In the genomic region with DNA sequence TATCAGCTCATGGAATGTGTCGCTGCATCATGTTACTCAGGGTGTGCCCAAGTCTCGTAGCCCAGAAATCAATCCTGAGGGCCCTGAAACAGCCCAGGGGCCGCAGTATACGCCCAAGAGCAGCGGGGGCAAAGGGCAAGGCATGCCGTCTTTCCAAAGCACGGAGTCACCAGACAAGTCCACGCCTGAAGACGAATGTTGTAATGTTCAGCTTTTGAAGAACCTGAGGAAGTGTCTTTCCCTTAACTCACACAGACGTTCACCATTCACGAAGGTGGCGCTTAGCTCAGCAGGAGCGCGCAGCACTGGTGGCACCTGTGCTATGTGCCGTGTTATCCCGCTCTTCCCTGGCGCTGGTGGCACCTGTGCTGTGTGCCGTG, we compare ENCODE assay signal across 13 cellular contexts. TPM values are rescaled to one million over a fixed set of nuclear protein-coding genes. Genes with fewer than 3 reads are reported as not detected.
DNase-seq lines count a peak whose midpoint lies in the region; ATAC-seq and TF ChIP-seq lines count a peak whose summit lies in the region.
"Had no signal": no experiment of that assay in that cellular context is flagged by ENCODE, and none has a peak within 500 bp of the region (broad histone marks: within the 10 kb centered on the region; RNA-seq: fewer than 3 reads in every experiment).

No MANE protein-coding gene starts in this region.

- peak overlapping the region; percentile 95 for H3K14ac ChIP-seq in neuronal stem cell (ENCODE audit: low read length)

- H3K9ac ChIP-seq in neuronal stem cell (ENCODE audit: low read depth, low read length, poor library complexity): peak overlapping the region; percentile 63

- H2BK5ac ChIP-seq in neuronal stem cell (ENCODE audit: low read length): no peak overlapping the region

- no peaks in the 10 kb centered on the region for H3K27me3 ChIP-seq in CD4-positive, CD25-positive, alpha-beta regulatory T cell (ENCODE audit: control insufficient read depth, insufficient read depth, low read length)
- H3K27me3 ChIP-seq in neuronal stem cell (ENCODE audit: control insufficient read depth in 3 of 3, insufficient read depth in 3 of 3, low read depth in 1 of 3, low read length in 3 of 3) (no peaks in the 10 kb centered on the region), left lung (no peaks in the 10 kb centered on the region), right cardiac atrium (ENCODE audit: control insufficient read depth, insufficient read depth) (no peaks in the 10 kb centered on the region)
- H3K27me3 ChIP-seq: brain microvascular endothelial cell, right atrium auricular region had no signal

- H3K27ac ChIP-seq in CD4-positive, CD25-positive, alpha-beta regulatory T cell (ENCODE audit: insufficient read depth, low read length, poor library complexity, severe bottlenecking): peak overlapping the region; percentile 76
- H3K27ac ChIP-seq in neuronal stem cell (replicated peaks; ENCODE audit: low read length): no peak overlapping the region
- H3K27ac ChIP-seq in left lung: peak overlapping the region in 1 of 2 donors; percentile 75
- no peak overlapping the region for H3K27ac ChIP-seq in right cardiac atrium (ENCODE audit: low read length)
- H3K27ac ChIP-seq: brain microvascular endothelial cell, epithelial cell of prostate had no signal

- H3K4me1 ChIP-seq in CD4-positive, CD25-positive, alpha-beta regulatory T cell (ENCODE audit: control insufficient read depth, insufficient read depth, low read length, poor library complexity, severe bottlenecking): peaks cover 74% of the 10 kb centered on the region
- H3K4me1 ChIP-seq in neuronal stem cell (ENCODE audit: control insufficient read depth in 2 of 2, insufficient read depth in 1 of 2, low read depth in 1 of 2, low read length in 2 of 2) (no peaks in the 10 kb centered on the region), left lung (peaks cover 0 to 67% of the 10 kb centered on the region in 2 donors), right cardiac atrium (ENCODE audit: control insufficient read depth, insufficient read depth, low read length) (peaks cover 19% of the 10 kb centered on the region)

- H2AK5ac ChIP-seq in neuronal stem cell (ENCODE audit: low read depth, low read length): no peak overlapping the region

- H3K4me3 Mint-ChIP-seq in CD4-positive, CD25-positive, alpha-beta regulatory T cell: peak overlapping the region in 1 of 4 donors; percentile 19
- peak overlapping the region in 2 of 3 donors; percentile 28 to 86 for H3K4me3 Mint-ChIP-seq in T-cell
- peak overlapping the region; percentile 83 to 87 for H3K4me3 Mint-ChIP-seq in effector memory CD8-positive, alpha-beta T cell

- H3K23ac ChIP-seq in neuronal stem cell (ENCODE audit: low read depth, low read length, poor library complexity): no peak overlapping the region

- no peaks in the 10 kb centered on the region for H3K9me3 Mint-ChIP-seq in CD4-positive, CD25-positive, alpha-beta regulatory T cell
- no peaks in the 10 kb centered on the region for H3K9me3 Mint-ChIP-seq in T-cell
- H3K9me3 Mint-ChIP-seq in effector memory CD8-positive, alpha-beta T cell: no peaks in the 10 kb centered on the region

- H2BK120ac ChIP-seq in neuronal stem cell (ENCODE audit: low read depth, low read length): no peak overlapping the region

- no peak overlapping the region for H2BK12ac ChIP-seq in neuronal stem cell (ENCODE audit: low read length)

- no CpG with 5 or more reads among the region's 18 CpGs for WGBS in neuronal stem cell (ENCODE audit: extremely low coverage in 2 of 2, insufficient read length in 2 of 2, insufficient replicate concordance in 1 of 2), 2 donors
- 91% methylated on average over 18 of the region's 18 CpGs for WGBS in right cardiac atrium

- POLR2A ChIA-PET in T-cell (lab: Charles Lee): interaction anchor here (0.5 to 0.8 kb wide), 2 partner anchors 10 to 222 kb away, joined by 3 to 4 read pairs; no protein-coding TSS in a partner anchor

- no peak overlapping the region for H2BK15ac ChIP-seq in neuronal stem cell (ENCODE audit: low read length)

- H2AFZ ChIP-seq in neuronal stem cell (ENCODE audit: low read length): no peak overlapping the region

- H3K27me3 Mint-ChIP-seq in CD4-positive, CD25-positive, alpha-beta regulatory T cell: peaks cover 4% of the 10 kb centered on the region
- no peaks in the 10 kb centered on the region for H3K27me3 Mint-ChIP-seq in T-cell
- no peaks in the 10 kb centered on the region for H3K27me3 Mint-ChIP-seq in effector memory CD8-positive, alpha-beta T cell

- ATAC-seq in CD4-positive, CD25-positive, alpha-beta regulatory T cell (ENCODE audit: low read depth in 2 of 2): no peak
- ATAC-seq in T-cell (replicated peaks in 1 of 4) (no peak), left lung (no peak), right cardiac atrium (no peak)
- ATAC-seq in effector memory CD8-positive, alpha-beta T cell (replicated peaks): no peak

- no peak overlapping the region for H3K4ac ChIP-seq in neuronal stem cell (ENCODE audit: low read length)

- no peak for TF ChIP-seq CTCF in left lung (IDR thresholded peaks at IDR 0.05)

- H4K8ac ChIP-seq in neuronal stem cell (ENCODE audit: low read depth, low read length): no peak overlapping the region

- peak overlapping the region; percentile 94 to 98 (median 97) for H3K27ac Mint-ChIP-seq in CD4-positive, CD25-positive, alpha-beta regulatory T cell
- H3K27ac Mint-ChIP-seq in T-cell: peak overlapping the region; percentile 95 to 97
- H3K27ac Mint-ChIP-seq in effector memory CD8-positive, alpha-beta T cell: peak overlapping the region; percentile 97 to 98

- H4K91ac ChIP-seq in neuronal stem cell (ENCODE audit: low read depth, low read length, poor library complexity): no peak overlapping the region

- peaks cover 69% of the 10 kb centered on the region for H3K36me3 ChIP-seq in CD4-positive, CD25-positive, alpha-beta regulatory T cell (ENCODE audit: control insufficient read depth, insufficient read depth, low read length)
- peaks cover 48 to 93% of the 10 kb centered on the region in 2 donors for H3K36me3 ChIP-seq in neuronal stem cell (replicated peaks in 1 of 2; ENCODE audit: control insufficient read depth in 2 of 2, insufficient read depth in 2 of 2, low read length in 2 of 2)
- H3K36me3 ChIP-seq in left lung: peaks cover 0 to 99% of the 10 kb centered on the region in 2 donors

- intact Hi-C loops in left lung (cut with DNase I) (no loop called here), cardiac septum (cut with DNase I) (no loop called here), right cardiac atrium (cut with DNase I) (no loop called here)

- H3K79me1 ChIP-seq in neuronal stem cell (ENCODE audit: low read depth, low read length): peaks cover 5% of the 10 kb centered on the region

- H3K4me3 ChIP-seq in CD4-positive, CD25-positive, alpha-beta regulatory T cell (ENCODE audit: low read depth, low read length): no peak overlapping the region
- H3K4me3 ChIP-seq in neuronal stem cell (ENCODE audit: low read length in 2 of 2): no peak overlapping the region
- no peak overlapping the region for H3K4me3 ChIP-seq in left lung
- H3K4me3 ChIP-seq in right cardiac atrium (ENCODE audit: low read length): no peak overlapping the region
- H3K4me3 ChIP-seq: right atrium auricular region had no signal

- DNase-seq in CD4-positive, CD25-positive, alpha-beta regulatory T cell: no peak
- DNase-seq in T-cell: peak in 3 of 34 experiments; percentile 0 to 22 (median 5)
- DNase-seq in effector memory CD8-positive, alpha-beta T cell: no peak
- no peak for DNase-seq in neuronal stem cell (ENCODE audit: low spot score)
- DNase-seq in occipital lobe (lab: John Stamatoyannopoulos, UW): no peak
- no peak for DNase-seq in left lung
- no peak for DNase-seq in cardiac septum (ENCODE audit: low spot score)
- DNase-seq in right cardiac atrium: no peak
- DNase-seq: brain microvascular endothelial cell, mesenchymal stem cell, NCI-H1417 had no signal

- no peak overlapping the region for H3K4me2 ChIP-seq in neuronal stem cell (ENCODE audit: insufficient read depth, low read length, poor library complexity, severe bottlenecking)

- H3K9me3 ChIP-seq in CD4-positive, CD25-positive, alpha-beta regulatory T cell (ENCODE audit: control insufficient read depth in 2 of 2, low read length in 2 of 2): no peaks in the 10 kb centered on the region
- H3K9me3 ChIP-seq in neuronal stem cell (replicated peaks in 1 of 2; ENCODE audit: control insufficient read depth in 2 of 2, insufficient read depth in 1 of 2, low read depth in 1 of 2, low read length in 2 of 2): no peaks in the 10 kb centered on the region
- no peaks in the 10 kb centered on the region for H3K9me3 ChIP-seq in left lung
- no peaks in the 10 kb centered on the region for H3K9me3 ChIP-seq in right cardiac atrium (ENCODE audit: control insufficient read depth, low read length)
- H3K9me3 ChIP-seq: right atrium auricular region had no signal

- H3K4me1 Mint-ChIP-seq in CD4-positive, CD25-positive, alpha-beta regulatory T cell: peaks cover 11 to 77% (median 47%) of the 10 kb centered on the region in 4 donors
- peaks cover 70 to 82% (median 71%) of the 10 kb centered on the region in 3 donors for H3K4me1 Mint-ChIP-seq in T-cell
- H3K4me1 Mint-ChIP-seq in effector memory CD8-positive, alpha-beta T cell (ENCODE audit: low read depth in 2 of 2): peaks cover 72% of the 10 kb centered on the region in 2 donors

- peaks cover 45% of the 10 kb centered on the region for H3K36me3 Mint-ChIP-seq in CD4-positive, CD25-positive, alpha-beta regulatory T cell
- peaks cover 52% of the 10 kb centered on the region for H3K36me3 Mint-ChIP-seq in T-cell
- H3K36me3 Mint-ChIP-seq in effector memory CD8-positive, alpha-beta T cell (ENCODE audit: insufficient read depth): peaks cover 93% of the 10 kb centered on the region

- CTCF ChIA-PET in T-cell (lab: Charles Lee): interaction anchor here in 1 of 2 donors (0.6 kb wide), 1 partner anchor 251 kb away, joined by 4 read pairs; a partner anchor contains a TSS

- no peak overlapping the region for H3K18ac ChIP-seq in neuronal stem cell (ENCODE audit: low read length)

RNA-seq across cellular contexts. Expression of a gene that starts 18.8 kb away (rescaled TPM):
- total RNA-seq in CD4-positive, CD25-positive, alpha-beta regulatory T cell: 17.6 TPM
- polyA plus RNA-seq in CD4-positive, CD25-positive, alpha-beta regulatory T cell: 10 to 100 TPM in 1 of 4 donors, 1 to 10 TPM in 1, under 1 TPM in 2; 0.78 to 15.7 (median 4.1) TPM
- total RNA-seq in T-cell: 10 to 100 TPM in 4 of 5 donors, 1 to 10 TPM in 1; 8.9 to 39.3 (median 12.3) TPM
- 1.2 TPM for polyA plus RNA-seq in neuronal stem cell (2013, experiment 1 of 2)
- 0.69 TPM for polyA plus RNA-seq in neuronal stem cell (2013, experiment 2 of 2)
- total RNA-seq in occipital lobe: 16.5 TPM
- total RNA-seq in left lung: 1 to 10 TPM; 3.9 to 6.7 TPM
- total RNA-seq in cardiac septum: 1.6 TPM
- total RNA-seq in right cardiac atrium: 1 to 10 TPM in 3 of 4 donors, under 1 TPM in 1; 0.94 to 8.9 (median 2.3) TPM
- polyA plus RNA-seq in right cardiac atrium: 1.6 TPM

RNA-seq across cellular contexts. Expression of a gene that starts 45.1 kb away (rescaled TPM):
- 32.1 TPM for total RNA-seq in CD4-positive, CD25-positive, alpha-beta regulatory T cell
- polyA plus RNA-seq in CD4-positive, CD25-positive, alpha-beta regulatory T cell: 10 to 100 TPM in 2 of 4 donors, 1 to 10 TPM in 2; 3.9 to 51.4 (median 27.6) TPM
- 10 to 100 TPM; 12.3 to 75.0 (median 21.1) TPM for total RNA-seq in T-cell
- 10.3 TPM for polyA plus RNA-seq in neuronal stem cell (2013, experiment 1 of 2)
- polyA plus RNA-seq in neuronal stem cell (2013, experiment 2 of 2): 12.2 TPM
- total RNA-seq in occipital lobe: 31.0 TPM
- total RNA-seq in left lung: 10 to 100 TPM in 1 of 2 donors, 1 to 10 TPM in 1; 8.8 to 10.8 TPM
- 11.5 TPM for total RNA-seq in cardiac septum
- 10 to 100 TPM in 3 of 4 donors, 1 to 10 TPM in 1; 7.0 to 83.1 (median 14.1) TPM for total RNA-seq in right cardiac atrium
- polyA plus RNA-seq in right cardiac atrium: 12.1 TPM
